In the genomic region with DNA sequence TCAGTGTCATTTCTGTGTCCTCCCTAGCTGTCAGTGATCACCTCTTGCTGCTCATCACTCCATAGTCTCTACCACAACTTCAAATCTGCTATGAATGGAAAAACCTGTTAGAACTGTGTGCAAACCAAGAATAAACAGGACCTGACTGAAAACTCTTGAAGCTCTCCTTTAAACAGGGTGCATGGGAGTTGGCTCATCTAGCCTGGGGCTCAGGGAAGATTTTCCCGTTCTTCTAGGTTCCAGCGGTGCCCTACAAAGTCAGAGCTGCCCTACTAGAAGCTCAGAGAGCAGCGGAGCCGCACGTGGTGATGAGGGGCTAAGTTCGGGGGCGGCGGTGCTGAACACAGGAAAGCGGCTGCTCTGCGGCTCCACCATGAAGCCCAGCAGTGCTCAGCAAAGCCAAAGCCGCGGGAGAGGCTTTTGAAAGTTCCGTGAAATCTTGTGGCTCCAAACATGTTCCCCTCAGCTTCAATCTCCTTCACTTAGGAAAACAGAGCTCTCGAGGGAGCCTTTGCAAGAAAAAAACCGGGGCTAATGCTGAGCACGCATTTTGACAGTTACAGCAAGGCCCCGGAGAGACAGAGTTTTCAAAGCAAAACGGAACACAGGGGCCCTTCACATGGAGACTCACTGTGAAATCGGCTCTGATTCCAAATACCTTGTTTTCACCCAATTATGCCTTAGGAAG, we compare ENCODE assay signal across 28 cellular contexts. TPM values are rescaled to one million over a fixed set of nuclear protein-coding genes. Genes with fewer than 3 reads are reported as not detected.
A peak's percentile ranks its signal among the peaks of the same experiment; 100 is the strongest.
DNase-seq lines count a peak whose midpoint lies in the region; ATAC-seq and TF ChIP-seq lines count a peak whose summit lies in the region.
"Had no signal": no experiment of that assay in that cellular context is flagged by ENCODE, and none has a peak within 500 bp of the region (broad histone marks: within the 10 kb centered on the region; RNA-seq: fewer than 3 reads in every experiment).

No MANE protein-coding gene starts in this region.

- peaks cover 15% of the 10 kb centered on the region for H3K36me3 ChIP-seq in osteoblast (ENCODE audit: insufficient read depth, low read length)
- H3K36me3 ChIP-seq: left ventricle myocardium inferior, right lobe of liver, upper lobe of right lung had no signal

- H3K9me3 Mint-ChIP-seq in CD4-positive, alpha-beta T cell: no peaks in the 10 kb centered on the region
- H3K9me3 Mint-ChIP-seq in activated naive CD8-positive, alpha-beta T cell treated with anti-CD3 and anti-CD28 coated beads, Interleukin-2, amount 50 U/mL, for 24 hours: no peaks in the 10 kb centered on the region
- H3K9me3 Mint-ChIP-seq: activated B cell treated with CpG ODN at 0.5 μM for 24 hours; activated T-helper 1 cell treated with anti-CD3 and anti-CD28 coated beads, Interleukin-12 subunit alpha, Interleukin-12 subunit beta, Interleukin-2, Interleukin-4 antibody, amounts not matched to agents 30 ng/mL and 10 ng/mL and 1 ng/mL, durations not matched to agents 14 hours and 24 hours and 36 hours; nephron had no signal

- peak overlapping the region; percentile 2 for H3K27ac ChIP-seq in CD4-positive, alpha-beta T cell (ENCODE audit: low read depth, low read length)
- H3K27ac ChIP-seq in osteoblast (ENCODE audit: low read depth, low read length): no peak overlapping the region
- H3K27ac ChIP-seq: brain microvascular endothelial cell, gastroesophageal sphincter, left ventricle myocardium inferior, right lobe of liver, upper lobe of right lung had no signal

- H3K27ac Mint-ChIP-seq in CD4-positive, alpha-beta T cell: peak overlapping the region; percentile 88
- H3K27ac Mint-ChIP-seq in activated naive CD8-positive, alpha-beta T cell treated with anti-CD3 and anti-CD28 coated beads, Interleukin-2, amount 50 U/mL, for 24 hours: peak overlapping the region; percentile 86
- H3K27ac Mint-ChIP-seq: activated B cell treated with CpG ODN at 0.5 μM for 24 hours; activated T-helper 1 cell treated with anti-CD3 and anti-CD28 coated beads, Interleukin-12 subunit alpha, Interleukin-12 subunit beta, Interleukin-2, Interleukin-4 antibody, amounts not matched to agents 30 ng/mL and 10 ng/mL and 1 ng/mL, durations not matched to agents 14 hours and 24 hours and 36 hours; nephron had no signal

- no peaks in the 10 kb centered on the region for H3K27me3 ChIP-seq in CD4-positive, alpha-beta T cell (ENCODE audit: control insufficient read depth, insufficient read depth, low read length)
- no peaks in the 10 kb centered on the region for H3K27me3 ChIP-seq in osteoblast (ENCODE audit: insufficient read depth, low read length)
- H3K27me3 ChIP-seq: brain microvascular endothelial cell, gastroesophageal sphincter, right lobe of liver, upper lobe of right lung had no signal

- H3K4me2 ChIP-seq in osteoblast (ENCODE audit: insufficient read depth, low read length): no peak overlapping the region

- no peaks in the 10 kb centered on the region for H3K79me2 ChIP-seq in osteoblast (ENCODE audit: insufficient read depth, low read length)

- H3K4me1 Mint-ChIP-seq in CD4-positive, alpha-beta T cell (ENCODE audit: low read depth): peaks cover 60% of the 10 kb centered on the region
- H3K4me1 Mint-ChIP-seq in activated naive CD8-positive, alpha-beta T cell treated with anti-CD3 and anti-CD28 coated beads, Interleukin-2, amount 50 U/mL, for 24 hours: peaks cover 69% of the 10 kb centered on the region

- intact Hi-C loops in CD4-positive, alpha-beta T cell (cut with DNase I, micrococcal nuclease): no loop called here

- peak overlapping the region; percentile 25 for H3K4me3 Mint-ChIP-seq in CD4-positive, alpha-beta T cell
- H3K4me3 Mint-ChIP-seq in activated naive CD8-positive, alpha-beta T cell treated with anti-CD3 and anti-CD28 coated beads, Interleukin-2, amount 50 U/mL, for 24 hours: peak overlapping the region; percentile 41
- H3K4me3 Mint-ChIP-seq: activated B cell treated with CpG ODN at 0.5 μM for 24 hours; activated T-helper 1 cell treated with anti-CD3 and anti-CD28 coated beads, Interleukin-12 subunit alpha, Interleukin-12 subunit beta, Interleukin-2, Interleukin-4 antibody, amounts not matched to agents 30 ng/mL and 10 ng/mL and 1 ng/mL, durations not matched to agents 14 hours and 24 hours and 36 hours had no signal

- H2AFZ ChIP-seq in osteoblast (ENCODE audit: low read length): no peak overlapping the region

- peaks cover 92% of the 10 kb centered on the region for H3K36me3 Mint-ChIP-seq in CD4-positive, alpha-beta T cell (ENCODE audit: low read depth)
- H3K36me3 Mint-ChIP-seq in activated naive CD8-positive, alpha-beta T cell treated with anti-CD3 and anti-CD28 coated beads, Interleukin-2, amount 50 U/mL, for 24 hours (ENCODE audit: low read depth): peaks cover 52% of the 10 kb centered on the region

- POLR2A ChIA-PET in CD4-positive, alpha-beta T cell (lab: Charles Lee): interaction anchor here (1.0 to 1.9 kb wide), 3 partner anchors 9 to 22 kb away, joined by 3 to 5 read pairs (median 4); no protein-coding TSS in a partner anchor

- peaks cover 2% of the 10 kb centered on the region for H3K4me1 ChIP-seq in osteoblast (ENCODE audit: insufficient read depth, low read length)
- H3K4me1 ChIP-seq: right lobe of liver had no signal

- no peak for DNase-seq in CD4-positive, alpha-beta T cell
- DNase-seq in ELF-1 (ENCODE audit: low read depth, low spot score): peak; percentile 46
- no peak for DNase-seq in activated naive CD8-positive, alpha-beta T cell treated with anti-CD3 and anti-CD28 coated beads, Interleukin-2, amount 50 U/mL, for 24 hours
- peak; percentile 63 for DNase-seq in osteoblast (ENCODE audit: insufficient read length, low spot score, missing footprints)
- no peak for DNase-seq in midbrain (lab: John Stamatoyannopoulos, UW)
- DNase-seq in effector CD8-positive, alpha-beta T cell (lab: John Stamatoyannopoulos, UW): no peak
- DNase-seq: activated B cell treated with CpG ODN at 0.5 μM for 24 hours; activated CD8-positive, alpha-beta memory T cell treated with anti-CD3 and anti-CD28 coated beads for 24 hours; brain microvascular endothelial cell; DND-41; H7; Karpas-422; left ventricle myocardium inferior; MV-4-11; NCI-H1694; NCI-H2171 treated with DMSO at 0.1 percent for 48 hours; NCI-H524; PC-3; right lobe of liver; T1000; upper lobe of right lung had no signal

- ATAC-seq in CD4-positive, alpha-beta T cell (ENCODE audit: poor library complexity): no peak
- no peak for ATAC-seq in activated naive CD8-positive, alpha-beta T cell treated with anti-CD3 and anti-CD28 coated beads, Interleukin-2, amount 50 U/mL, for 24 hours
- ATAC-seq in GM19328 (IDR thresholded peaks at IDR 0.05; ENCODE audit: unreplicated experiment): no peak
- no peak for ATAC-seq in HG03457 (IDR thresholded peaks at IDR 0.05; ENCODE audit: unreplicated experiment)
- ATAC-seq: gastroesophageal sphincter, GM12878, PC-3, right lobe of liver, Right ventricle myocardium inferior, upper lobe of right lung had no signal

- no peak for TF ChIP-seq CTCF in CD4-positive, alpha-beta T cell (IDR thresholded peaks at IDR 0.05)
- TF ChIP-seq CTCF in osteoblast (IDR thresholded peaks at IDR 0.05; ENCODE audit: extremely low read depth, low read depth, low read length): no peak

- H3K9me3 ChIP-seq in CD4-positive, alpha-beta T cell (ENCODE audit: control insufficient read depth, low read length): no peaks in the 10 kb centered on the region
- H3K9me3 ChIP-seq in osteoblast (ENCODE audit: low read depth, low read length): no peaks in the 10 kb centered on the region
- H3K9me3 ChIP-seq: gastroesophageal sphincter, left ventricle myocardium inferior, right lobe of liver, upper lobe of right lung had no signal

- no peaks in the 10 kb centered on the region for H3K27me3 Mint-ChIP-seq in CD4-positive, alpha-beta T cell
- H3K27me3 Mint-ChIP-seq in activated naive CD8-positive, alpha-beta T cell treated with anti-CD3 and anti-CD28 coated beads, Interleukin-2, amount 50 U/mL, for 24 hours: no peaks in the 10 kb centered on the region
- H3K27me3 Mint-ChIP-seq: activated B cell treated with CpG ODN at 0.5 μM for 24 hours had no signal

- no peaks in the 10 kb centered on the region for H4K20me1 ChIP-seq in osteoblast (ENCODE audit: insufficient read depth, low read length)

- no peak overlapping the region for H3K4me3 ChIP-seq in osteoblast (ENCODE audit: insufficient read depth, low read length)
- H3K4me3 ChIP-seq: gastroesophageal sphincter, GM12878, left ventricle myocardium inferior, right lobe of liver, upper lobe of right lung had no signal

- CTCF ChIA-PET in CD4-positive, alpha-beta T cell (lab: Charles Lee): no interaction called here

RNA-seq across cellular contexts. Expression of gene RGS10, which starts 30.5 kb away (rescaled TPM):
- 100 to 1,000 TPM; 132 to 134 TPM for total RNA-seq in CD4-positive, alpha-beta T cell
- 24.5 and 29.3 TPM in 2 replicates for total RNA-seq in osteoblast

Comparison
In these comparisons a context has a peak if more than half of its experiments do, and no peak if none do; other contexts are left out.
1. DNase-seq: peak in ELF-1 (single experiment) and osteoblast (single experiment); none in CD4-positive, alpha-beta T cell (0 of 10), activated naive CD8-positive, alpha-beta T cell treated with anti-CD3 and anti-CD28 coated beads, Interleukin-2, amount 50 U/mL, for 24 hours (single experiment), midbrain (single experiment) and effector CD8-positive, alpha-beta T cell (single experiment).